In the genomic region with DNA sequence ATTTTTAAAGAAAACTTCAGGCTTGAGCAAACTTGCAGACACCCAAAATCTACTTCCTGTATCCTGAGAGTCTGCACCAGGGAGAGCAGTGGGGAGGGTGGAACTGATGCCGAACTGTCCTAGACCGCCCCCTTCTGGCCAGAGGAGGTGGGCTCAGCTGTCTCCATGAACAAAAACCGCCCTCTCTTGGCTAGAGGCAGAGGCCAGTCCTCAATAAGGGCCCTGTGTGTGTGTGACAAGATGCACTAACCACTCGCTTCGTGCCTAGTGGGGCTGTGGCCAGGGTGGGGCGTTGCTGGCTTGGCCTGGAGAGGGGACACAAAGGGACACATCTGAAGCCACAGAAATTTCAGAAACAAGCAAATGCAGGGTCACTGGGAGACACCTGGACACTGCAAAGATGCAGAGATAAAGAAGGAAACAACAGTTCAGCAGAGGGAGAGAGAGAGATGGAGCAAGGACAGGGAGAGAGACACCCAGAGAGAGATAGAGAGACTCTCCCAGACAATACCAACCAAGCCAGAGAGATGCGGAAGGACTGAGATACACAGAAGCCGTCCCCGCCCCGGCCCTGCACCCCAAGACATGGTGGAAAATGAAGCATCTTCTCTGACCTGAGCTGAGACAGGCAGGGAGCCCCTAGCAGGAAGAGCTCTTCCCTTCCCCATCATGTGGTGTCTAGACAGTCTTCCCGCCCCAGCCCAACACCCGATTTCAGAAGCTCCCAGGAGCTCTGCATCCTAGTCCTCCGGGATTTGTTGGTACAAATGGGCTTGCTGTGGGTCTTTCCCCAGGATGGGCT, we compare ENCODE assay signal across 8 cellular contexts. TPM values are rescaled to one million over a fixed set of nuclear protein-coding genes. Genes with fewer than 3 reads are reported as not detected.
DNase-seq lines count a peak whose midpoint lies in the region; ATAC-seq, FAIRE-seq and TF ChIP-seq lines count a peak whose summit lies in the region.

No MANE protein-coding gene starts in this region.

- no peaks in the 10 kb centered on the region for H4K20me1 ChIP-seq in IMR-90 (ENCODE audit: insufficient read depth, low read length)

- DNase-seq in Daoy (ENCODE audit: low read depth) (peak; percentile 75), IMR-90 (peak; percentile 68), RCC 7860 (ENCODE audit: low spot score) (peak; percentile 70), fibroblast of the aortic adventitia (ENCODE audit: low read depth) (peak; percentile 80), superior temporal gyrus (ENCODE audit: extremely low spot score) (peak; percentile 97)
- DNase-seq in activated T-cell treated with anti-CD3 and anti-CD28 coated beads, Interleukin-2, amount 50 U/mL, for 72 hours = peak; percentile 84 to 88

- no peaks in the 10 kb centered on the region for H3K36me3 Mint-ChIP-seq in activated T-cell treated with anti-CD3 and anti-CD28 coated beads, Interleukin-2, amount 50 U/mL, for 72 hours (ENCODE audit: insufficient read depth in 2 of 2)

- FAIRE-seq in RCC 7860 (lab: Jason Lieb, UNC) = peak; percentile 58

- no peak overlapping the region for H3K9ac ChIP-seq in IMR-90 (ENCODE audit: low read depth, low read length)

- H3K27ac ChIP-seq in IMR-90 (ENCODE audit: insufficient read depth, low read length) (no peak overlapping the region), neutrophil (no peak overlapping the region)

- H3K9me3 Mint-ChIP-seq in activated T-cell treated with anti-CD3 and anti-CD28 coated beads, Interleukin-2, amount 50 U/mL, for 72 hours = no peaks in the 10 kb centered on the region

- H3K36me3 ChIP-seq in IMR-90 (ENCODE audit: control insufficient read depth, insufficient read depth, low read length) (no peaks in the 10 kb centered on the region), neutrophil (no peaks in the 10 kb centered on the region)

- no peak overlapping the region for H3K4me2 ChIP-seq in IMR-90 (ENCODE audit: low read depth, low read length)

- peak; percentile 100 for ATAC-seq in GM21619 (IDR thresholded peaks at IDR 0.05; ENCODE audit: unreplicated experiment)
- ATAC-seq in IMR-90 (ENCODE audit: low read depth) = peak; percentile 100
- peak; percentile 99 to 100 for ATAC-seq in activated T-cell treated with anti-CD3 and anti-CD28 coated beads, Interleukin-2, amount 50 U/mL, for 72 hours (replicated peaks in 1 of 2)

- H2BK20ac ChIP-seq in IMR-90 (ENCODE audit: low read depth, low read length) = no peak overlapping the region

- H3K4me3 Mint-ChIP-seq in activated T-cell treated with anti-CD3 and anti-CD28 coated beads, Interleukin-2, amount 50 U/mL, for 72 hours = no peak overlapping the region

- H3K79me1 ChIP-seq in IMR-90 (ENCODE audit: low read depth in 1 of 2, low read length in 2 of 2) = no peaks in the 10 kb centered on the region

- H2BK5ac ChIP-seq in IMR-90 (ENCODE audit: low read depth, low read length, poor library complexity, severe bottlenecking) = no peak overlapping the region

- intact Hi-C loops in IMR-90 (cut with micrococcal nuclease) = loop anchor here (1.0 to 10.0 kb wide), 6 partner anchors 55 to 482 kb away; partner anchors contain the start of gene CSGALNACT2

- H2BK15ac ChIP-seq in IMR-90 (ENCODE audit: low read depth, low read length) = no peak overlapping the region

- BruUV-seq in IMR-90 (replicated peaks; lab: Mats Ljungman, UMichigan) = no TSS peak

- no peak overlapping the region for H4K5ac ChIP-seq in IMR-90 (ENCODE audit: low read depth, low read length)

- H3K9me3 ChIP-seq in IMR-90 (ENCODE audit: control insufficient read depth, insufficient read depth, low read length) = no peaks in the 10 kb centered on the region
- H3K9me3 ChIP-seq in neutrophil = no peaks in the 10 kb centered on the region

- H3K4me3 ChIP-seq in IMR-90 (ENCODE audit: insufficient read depth, low read depth, low read length) = no peak overlapping the region
- no peak overlapping the region for H3K4me3 ChIP-seq in fibroblast of the aortic adventitia (ENCODE audit: low read depth, low read length)
- no peak overlapping the region for H3K4me3 ChIP-seq in neutrophil (ENCODE audit: low read depth in 1 of 2, low read length in 1 of 2)

- H3K4me1 ChIP-seq in IMR-90 (ENCODE audit: control insufficient read depth, insufficient read depth, low read length) (no peaks in the 10 kb centered on the region), neutrophil (ENCODE audit: control insufficient read depth in 1 of 2, insufficient read depth in 1 of 2, low read depth in 1 of 2, low read length in 1 of 2) (peaks cover 8 to 10% of the 10 kb centered on the region in 2 experiments)

- H3K14ac ChIP-seq in IMR-90 (replicated peaks; ENCODE audit: low read depth, low read length) = no peak overlapping the region

- TF ChIP-seq POLR2A in IMR-90 (IDR thresholded peaks at IDR 0.05; ENCODE audit: low read depth, low read length) = no peak

- peaks cover 16% of the 10 kb centered on the region; the same call in 1 of the 2 replicates for H3K27me3 ChIP-seq in IMR-90 (ENCODE audit: control insufficient read depth, insufficient read depth, low read length)
- H3K27me3 ChIP-seq in neutrophil = peaks cover 41% of the 10 kb centered on the region

- no peak overlapping the region for H3K18ac ChIP-seq in IMR-90 (ENCODE audit: low read depth, low read length)

- no peak overlapping the region for H3K56ac ChIP-seq in IMR-90 (ENCODE audit: extremely low read depth, insufficient read depth, low read length)

- H3K4me1 Mint-ChIP-seq in activated T-cell treated with anti-CD3 and anti-CD28 coated beads, Interleukin-2, amount 50 U/mL, for 72 hours (ENCODE audit: low read depth) = peaks cover 15% of the 10 kb centered on the region

- H2AK5ac ChIP-seq in IMR-90 (ENCODE audit: low read depth, low read length) = no peak overlapping the region

- H4K91ac ChIP-seq in IMR-90 (ENCODE audit: insufficient read depth, low read depth, low read length) = no peak overlapping the region

- no peak overlapping the region for H3K4ac ChIP-seq in IMR-90 (ENCODE audit: low read depth, low read length)

- WGBS in IMR-90 (ENCODE audit: extremely low coverage in 2 of 2, insufficient read length in 1 of 2), 2 experiments = 0% methylated on average over 5 of the region's 13 CpGs; no CpG with 5 or more reads in 1 of the 2 experiments

- no peaks in the 10 kb centered on the region for H3K9me1 ChIP-seq in IMR-90 (ENCODE audit: insufficient read depth, low read length)

- no peak overlapping the region for H2BK120ac ChIP-seq in IMR-90 (ENCODE audit: low read depth, low read length)

- H4K8ac ChIP-seq in IMR-90 (ENCODE audit: low read depth in 2 of 2, low read length in 2 of 2) = no peak overlapping the region

- peak overlapping the region; percentile 36 for H2AFZ ChIP-seq in IMR-90 (replicated peaks; ENCODE audit: low read length, poor library complexity)

- H3K23ac ChIP-seq in IMR-90 (ENCODE audit: low read depth, low read length) = no peak overlapping the region

- CTCF ChIA-PET in IMR-90 (lab: Yijun Ruan, JAX) = no interaction called here

- TF ChIP-seq RAD21 in IMR-90 (IDR thresholded peaks at IDR 0.05; ENCODE audit: low read length) = peak; percentile 86

- peak overlapping the region; percentile 56 for H3K27ac Mint-ChIP-seq in activated T-cell treated with anti-CD3 and anti-CD28 coated beads, Interleukin-2, amount 50 U/mL, for 72 hours

- in situ Hi-C loops in IMR-90 (cut with MboI; ENCODE audit: low sequenced_read_pairs) = no loop called here

- dilution Hi-C loops in IMR-90 (cut with HindIII; ENCODE audit: low sequenced_read_pairs, unreplicated experiment) = no loop called here

- no peak overlapping the region for H2AK9ac ChIP-seq in IMR-90 (replicated peaks; ENCODE audit: low read depth, low read length, poor library complexity)

- POLR2A ChIA-PET in IMR-90 (lab: Charles Lee; ENCODE audit: unreplicated experiment) = interaction anchor here (0.7 kb wide), 1 partner anchor 70 kb away, joined by 3 read pairs; no protein-coding TSS in a partner anchor

- H3K27me3 Mint-ChIP-seq in activated T-cell treated with anti-CD3 and anti-CD28 coated beads, Interleukin-2, amount 50 U/mL, for 72 hours (ENCODE audit: low read depth) = peaks cover 16% of the 10 kb centered on the region

- TF ChIP-seq CTCF in IMR-90 (conservative IDR thresholded peaks at IDR 0.05; ENCODE audit: low read depth, low read length) (peak; percentile 92), fibroblast of the aortic adventitia (IDR thresholded peaks at IDR 0.05; ENCODE audit: insufficient read depth, low read length) (peak; percentile 93), neutrophil (IDR thresholded peaks at IDR 0.05) (peak; percentile 94)

TF ChIP-seq in IMR-90, 13 proteins besides CTCF, POLR2A, EP300 and RAD21:
- TF ChIP-seq MXI1 (IDR thresholded peaks at IDR 0.05; ENCODE audit: borderline replicate concordance, low read depth, low read length) (no peak), SMC3 (IDR thresholded peaks at IDR 0.05; ENCODE audit: low read depth, low read length) (peak; percentile 79), MAZ (IDR thresholded peaks at IDR 0.05; ENCODE audit: borderline replicate concordance, low read depth, low read length) (peak; percentile 45; the same call in 1 of the 2 replicates)

RNA-seq across cellular contexts. Expression of gene FXYD4, which starts 22.7 kb away (rescaled TPM):
- not detected in 2 replicates for total RNA-seq in Daoy (2014; rRNA removed; shearing (Covaris generic))
- total RNA-seq in IMR-90 (2012; rRNA removed) (not detected in 2 replicates), fibroblast of the aortic adventitia (ENCODE audit: low replicate concordance) (not detected in 2 replicates)
- not detected in 2 replicates for polyA plus RNA-seq in IMR-90 (2012; rRNA removed)
- polyA plus RNA-seq in IMR-90 (2012; cell fraction: cytosol; rRNA removed) = not detected in 2 replicates
- polyA plus RNA-seq in IMR-90 (2012; cell fraction: nucleus; rRNA removed; ENCODE audit: low replicate concordance) = not detected in 2 replicates
- not detected for total RNA-seq in activated T-cell treated with anti-CD3 and anti-CD28 coated beads, Interleukin-2, amount 50 U/mL, for 72 hours
